ENCODE assay signal across 8 cellular contexts in the genomic region with DNA sequence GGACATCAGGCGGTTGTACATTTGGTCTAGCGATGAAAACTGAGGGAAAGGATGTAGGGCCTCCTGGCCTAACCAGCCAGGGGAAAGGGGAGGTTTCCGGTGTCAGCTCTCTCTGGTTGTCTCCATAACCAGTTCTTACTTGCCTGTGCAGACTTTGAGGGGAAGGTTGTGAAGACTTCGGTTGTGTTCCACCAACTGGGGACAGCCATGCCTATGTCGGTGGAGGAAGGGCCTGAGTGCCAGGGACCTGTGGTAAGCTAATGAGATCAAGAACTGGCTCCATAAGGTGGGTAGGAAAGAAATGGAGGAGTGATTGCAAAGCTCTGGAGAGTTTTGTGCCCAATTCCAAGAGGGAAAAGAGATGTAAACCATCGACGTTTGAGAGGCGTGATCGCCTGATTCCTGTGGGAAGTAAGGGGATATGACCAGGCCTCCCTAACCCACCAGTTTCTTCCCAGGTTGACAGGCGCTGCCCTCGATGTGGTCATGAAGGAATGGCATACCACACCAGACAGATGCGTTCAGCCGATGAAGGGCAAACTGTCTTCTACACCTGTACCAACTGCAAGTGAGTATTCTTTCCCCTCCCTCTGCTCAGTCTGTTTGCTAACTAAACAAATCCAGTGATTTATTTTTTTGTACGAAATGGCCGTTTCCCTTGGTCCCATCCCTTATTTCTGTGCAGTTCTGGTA. TPM values are rescaled to one million over a fixed set of nuclear protein-coding genes. Genes with fewer than 3 reads are reported as not detected.
DNase-seq lines count a peak whose midpoint lies in the region; ATAC-seq, FAIRE-seq and TF ChIP-seq lines count a peak whose summit lies in the region.

No MANE protein-coding gene starts in this region.

- DNase-seq in AG08395 (ENCODE audit: low spot score) (peak; percentile 25), T-helper 9 cell (peak; percentile 25), endothelial cell of umbilical vein (ENCODE audit: low read depth, low spot score) (no peak), vagina (ENCODE audit: extremely low spot score in 2 of 2) (no peak), SHP77 treated with DMSO at 0.1 percent for 48 hours (lab: John Stamatoyannopoulos, UW) (no peak)

- H3K27me3 ChIP-seq in endothelial cell of umbilical vein (ENCODE audit: control insufficient read depth in 2 of 2, insufficient read depth in 2 of 2, low read length in 2 of 2) (no peaks in the 10 kb centered on the region), mucosa of stomach (ENCODE audit: control insufficient read depth, insufficient read depth, low read length) (no peaks in the 10 kb centered on the region), vagina (no peaks in the 10 kb centered on the region)

- no peak for FAIRE-seq in endothelial cell of umbilical vein (lab: Jason Lieb, UNC)

- H3K9ac ChIP-seq in endothelial cell of umbilical vein (replicated peaks; ENCODE audit: extremely low read depth, insufficient read depth, low read length) (peak overlapping the region; percentile 89), mucosa of stomach (ENCODE audit: low read length) (peak overlapping the region; percentile 94)

- no TSS peak for BruUV-seq in endothelial cell of umbilical vein (replicated peaks; lab: Mats Ljungman, UMichigan)

- H3K4me1 ChIP-seq in endothelial cell of umbilical vein (ENCODE audit: control insufficient read depth, extremely low read depth, insufficient read depth, low read length): peaks cover 23% of the 10 kb centered on the region
- peaks cover 14% of the 10 kb centered on the region for H3K4me1 ChIP-seq in mucosa of stomach (ENCODE audit: control insufficient read depth, insufficient read depth, low read length)
- peaks cover 35% of the 10 kb centered on the region for H3K4me1 ChIP-seq in vagina

- H3K27ac ChIP-seq in endothelial cell of umbilical vein (ENCODE audit: insufficient read depth, low read depth, low read length): peak overlapping the region; percentile 57
- H3K27ac ChIP-seq in vagina: peak overlapping the region; percentile 91

- H3K9me3 ChIP-seq in endothelial cell of umbilical vein (replicated peaks; ENCODE audit: control insufficient read depth, insufficient read depth, low read length): no peaks in the 10 kb centered on the region
- no peaks in the 10 kb centered on the region for H3K9me3 ChIP-seq in mucosa of stomach (ENCODE audit: control insufficient read depth, low read length)
- no peaks in the 10 kb centered on the region for H3K9me3 ChIP-seq in vagina

- peaks cover 0 to 2% of the 10 kb centered on the region in 2 experiments for H3K36me3 ChIP-seq in endothelial cell of umbilical vein (ENCODE audit: control insufficient read depth in 2 of 2, extremely low read depth in 1 of 2, insufficient read depth in 2 of 2, low read length in 2 of 2)
- H3K36me3 ChIP-seq in mucosa of stomach (ENCODE audit: control insufficient read depth, insufficient read depth, low read length): no peaks in the 10 kb centered on the region
- peaks cover 0 to 5% of the 10 kb centered on the region in 2 donors for H3K36me3 ChIP-seq in vagina

- CTCF ChIA-PET in endothelial cell of umbilical vein (lab: Charles Lee): interaction anchor here (1.0 to 2.1 kb wide), 8 partner anchors 10 to 408 kb away, joined by 4 to 16 read pairs (median 6); a partner anchor contains a TSS

- no peaks in the 10 kb centered on the region for H3K9me1 ChIP-seq in endothelial cell of umbilical vein (replicated peaks; ENCODE audit: control insufficient read depth, extremely low read depth, insufficient read depth, low read length)

- TF ChIP-seq CTCF in endothelial cell of umbilical vein (IDR thresholded peaks at IDR 0.05; ENCODE audit: extremely low read depth in 1 of 2, insufficient read depth in 1 of 2, low read depth in 1 of 2, low read length in 2 of 2) (no peak), vagina (IDR thresholded peaks at IDR 0.05) (no peak)

- dilution Hi-C loops in endothelial cell of umbilical vein (cut with MboI; ENCODE audit: extremely low pct_ligation_motif_present, low sequenced_read_pairs): no loop called here

- POLR2A ChIA-PET in endothelial cell of umbilical vein (lab: Charles Lee): interaction anchor here (0.5 to 1.4 kb wide), 3 partner anchors 40 to 720 kb away, joined by 3 to 6 read pairs (median 3); no protein-coding TSS in a partner anchor

- intact Hi-C loops in endothelial cell of umbilical vein (cut with micrococcal nuclease): loop anchor here (1.0 to 2.0 kb wide), 2 partner anchors 40 to 309 kb away; no protein-coding TSS in a partner anchor
- intact Hi-C loops in vagina (cut with DNase I): no loop called here

- H3K4me3 ChIP-seq in endothelial cell of umbilical vein (replicated peaks in 1 of 3; ENCODE audit: insufficient read depth in 1 of 3, low read depth in 1 of 3, low read length in 3 of 3) (peak overlapping the region; percentile 78 to 94 (median 80)), mucosa of stomach (ENCODE audit: low read length) (peak overlapping the region; percentile 77), vagina (peak overlapping the region; percentile 81)

- H4K20me1 ChIP-seq in endothelial cell of umbilical vein (replicated peaks; ENCODE audit: control insufficient read depth, extremely low read depth, insufficient read depth, low read length): no peaks in the 10 kb centered on the region

- peak overlapping the region; percentile 82 for H3K4me2 ChIP-seq in endothelial cell of umbilical vein (ENCODE audit: insufficient read depth, low read length)

- H3K79me2 ChIP-seq in endothelial cell of umbilical vein (ENCODE audit: control insufficient read depth, insufficient read depth, low read length): peaks cover 19% of the 10 kb centered on the region

- no peak for TF ChIP-seq POLR2A in endothelial cell of umbilical vein (IDR thresholded peaks at IDR 0.05; ENCODE audit: low read depth, low read length)
- no peak for TF ChIP-seq POLR2A in vagina (IDR thresholded peaks at IDR 0.05)

- peak overlapping the region; percentile 76 for H2AFZ ChIP-seq in endothelial cell of umbilical vein (ENCODE audit: low read depth, low read length)

- peak; percentile 22 for ATAC-seq in GM18511 (IDR thresholded peaks at IDR 0.05; ENCODE audit: unreplicated experiment)
- peak; percentile 2 for ATAC-seq in HG03378 (IDR thresholded peaks at IDR 0.05; ENCODE audit: unreplicated experiment)

TF ChIP-seq in endothelial cell of umbilical vein, 7 proteins besides CTCF, POLR2A, EP300 and RAD21:
- no peak for TF ChIP-seq POLR2AphosphoS5 (IDR thresholded peaks at IDR 0.05; ENCODE audit: insufficient read depth, low read depth, low read length)
- TF ChIP-seq, protein P1, sequence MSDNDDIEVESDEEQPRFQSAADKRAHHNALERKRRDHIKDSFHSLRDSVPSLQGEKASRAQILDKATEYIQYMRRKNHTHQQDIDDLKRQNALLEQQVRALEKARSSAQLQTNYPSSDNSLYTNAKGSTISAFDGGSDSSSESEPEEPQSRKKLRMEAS (IDR thresholded peaks at IDR 0.05; ENCODE audit: insufficient read depth, insufficient read length): no peak
- TF ChIP-seq GATA2 (IDR thresholded peaks at IDR 0.05; ENCODE audit: insufficient read depth, insufficient read length, low read depth, low read length): no peak
- TF ChIP-seq EZH2 (IDR thresholded peaks at IDR 0.05; ENCODE audit: borderline replicate concordance, low read depth, low read length, severe bottlenecking): no peak
- no peak for TF ChIP-seq MYC (IDR thresholded peaks at IDR 0.05; ENCODE audit: low read depth, low read length)
- TF ChIP-seq FOS (IDR thresholded peaks at IDR 0.05; ENCODE audit: borderline replicate concordance, insufficient read depth, low read length): no peak

RNA-seq across cellular contexts. Expression of a gene that starts 0.8 kb away (rescaled TPM):
- 32.5 and 42.5 TPM in 2 replicates for total RNA-seq in endothelial cell of umbilical vein
- polyA plus RNA-seq in endothelial cell of umbilical vein: 65.3 and 66.7 TPM in 2 replicates
- 47.3 and 54.5 TPM in 2 replicates for polyA plus RNA-seq in endothelial cell of umbilical vein (2011; cell fraction: cytosol; rRNA removed)
- polyA plus RNA-seq in endothelial cell of umbilical vein (2011; cell fraction: nucleus; rRNA removed): 28.5 and 28.6 TPM in 2 replicates
- 30.3 and 33.2 TPM in 2 replicates for polyA plus RNA-seq in endothelial cell of umbilical vein (2012)
- polyA minus RNA-seq in endothelial cell of umbilical vein: 20.7 and 25.0 TPM in 2 replicates
- polyA minus RNA-seq in endothelial cell of umbilical vein (2011; cell fraction: cytosol; rRNA and poly(A)+ RNA removed): 9.3 TPM
- 6.3 and 6.9 TPM in 2 replicates for polyA minus RNA-seq in endothelial cell of umbilical vein (2011; cell fraction: nucleus; rRNA and poly(A)+ RNA removed)
- 31.2 TPM for total RNA-seq in vagina

RNA-seq across cellular contexts. Expression of a gene that starts 5.1 kb away (rescaled TPM):
- total RNA-seq in endothelial cell of umbilical vein (32.4 and 37.6 TPM in 2 replicates), vagina (19.6 TPM)
- 43.0 and 44.1 TPM in 2 replicates for polyA plus RNA-seq in endothelial cell of umbilical vein
- polyA plus RNA-seq in endothelial cell of umbilical vein (2011; cell fraction: cytosol; rRNA removed): 31.2 and 39.1 TPM in 2 replicates
- 24.8 and 25.2 TPM in 2 replicates for polyA plus RNA-seq in endothelial cell of umbilical vein (2011; cell fraction: nucleus; rRNA removed)
- polyA plus RNA-seq in endothelial cell of umbilical vein (2012): 31.3 and 36.8 TPM in 2 replicates
- 34.7 and 39.7 TPM in 2 replicates for polyA minus RNA-seq in endothelial cell of umbilical vein
- 11.6 TPM for polyA minus RNA-seq in endothelial cell of umbilical vein (2011; cell fraction: cytosol; rRNA and poly(A)+ RNA removed)
- polyA minus RNA-seq in endothelial cell of umbilical vein (2011; cell fraction: nucleus; rRNA and poly(A)+ RNA removed): 11.3 and 12.2 TPM in 2 replicates

RNA-seq across cellular contexts. Expression of a gene that starts 13.7 kb away (rescaled TPM):
- total RNA-seq in endothelial cell of umbilical vein (not detected in 2 replicates), vagina (18.2 TPM)
- polyA plus RNA-seq in endothelial cell of umbilical vein: not detected in 2 replicates
- not detected in 2 replicates for polyA plus RNA-seq in endothelial cell of umbilical vein (2011; cell fraction: cytosol; rRNA removed)
- polyA plus RNA-seq in endothelial cell of umbilical vein (2011; cell fraction: nucleus; rRNA removed): not detected in 2 replicates
- polyA plus RNA-seq in endothelial cell of umbilical vein (2012): 0.36 and 0.48 TPM in 2 replicates
- not detected in 2 replicates for polyA minus RNA-seq in endothelial cell of umbilical vein
- not detected for polyA minus RNA-seq in endothelial cell of umbilical vein (2011; cell fraction: cytosol; rRNA and poly(A)+ RNA removed)
- polyA minus RNA-seq in endothelial cell of umbilical vein (2011; cell fraction: nucleus; rRNA and poly(A)+ RNA removed): not detected in 2 replicates

RNA-seq across cellular contexts. Expression of a gene that starts 51.0 kb away (rescaled TPM):
- total RNA-seq in endothelial cell of umbilical vein (not detected in 2 replicates), vagina (not detected)
- not detected in 2 replicates for polyA plus RNA-seq in endothelial cell of umbilical vein
- polyA plus RNA-seq in endothelial cell of umbilical vein (2011; cell fraction: cytosol; rRNA removed): not detected in 2 replicates
- not detected in 2 replicates for polyA plus RNA-seq in endothelial cell of umbilical vein (2011; cell fraction: nucleus; rRNA removed)
- not detected in 2 replicates for polyA plus RNA-seq in endothelial cell of umbilical vein (2012)
- polyA minus RNA-seq in endothelial cell of umbilical vein: not detected in 2 replicates
- not detected for polyA minus RNA-seq in endothelial cell of umbilical vein (2011; cell fraction: cytosol; rRNA and poly(A)+ RNA removed)
- not detected in 2 replicates for polyA minus RNA-seq in endothelial cell of umbilical vein (2011; cell fraction: nucleus; rRNA and poly(A)+ RNA removed)

Comparison
In these comparisons a context has a peak if more than half of its experiments do, and no peak if none do; other contexts are left out.
1. DNase-seq: peak in AG08395 (single experiment) and T-helper 9 cell (single experiment); none in endothelial cell of umbilical vein (single experiment), vagina (0 of 2) and SHP77 treated with DMSO at 0.1 percent for 48 hours (single experiment).
2. RNA of a gene that starts 13.7 kb away (total RNA-seq): 18.2 TPM in vagina (single experiment); not detected in endothelial cell of umbilical vein; every median in the first group is over 10 times any median in the second.
3. Peak in every context shown above with its lines, with median percentiles within 50 percentile points of each other: H3K4me3 ChIP-seq.